ENCODE assay signal across 30 cellular contexts in the genomic region with DNA sequence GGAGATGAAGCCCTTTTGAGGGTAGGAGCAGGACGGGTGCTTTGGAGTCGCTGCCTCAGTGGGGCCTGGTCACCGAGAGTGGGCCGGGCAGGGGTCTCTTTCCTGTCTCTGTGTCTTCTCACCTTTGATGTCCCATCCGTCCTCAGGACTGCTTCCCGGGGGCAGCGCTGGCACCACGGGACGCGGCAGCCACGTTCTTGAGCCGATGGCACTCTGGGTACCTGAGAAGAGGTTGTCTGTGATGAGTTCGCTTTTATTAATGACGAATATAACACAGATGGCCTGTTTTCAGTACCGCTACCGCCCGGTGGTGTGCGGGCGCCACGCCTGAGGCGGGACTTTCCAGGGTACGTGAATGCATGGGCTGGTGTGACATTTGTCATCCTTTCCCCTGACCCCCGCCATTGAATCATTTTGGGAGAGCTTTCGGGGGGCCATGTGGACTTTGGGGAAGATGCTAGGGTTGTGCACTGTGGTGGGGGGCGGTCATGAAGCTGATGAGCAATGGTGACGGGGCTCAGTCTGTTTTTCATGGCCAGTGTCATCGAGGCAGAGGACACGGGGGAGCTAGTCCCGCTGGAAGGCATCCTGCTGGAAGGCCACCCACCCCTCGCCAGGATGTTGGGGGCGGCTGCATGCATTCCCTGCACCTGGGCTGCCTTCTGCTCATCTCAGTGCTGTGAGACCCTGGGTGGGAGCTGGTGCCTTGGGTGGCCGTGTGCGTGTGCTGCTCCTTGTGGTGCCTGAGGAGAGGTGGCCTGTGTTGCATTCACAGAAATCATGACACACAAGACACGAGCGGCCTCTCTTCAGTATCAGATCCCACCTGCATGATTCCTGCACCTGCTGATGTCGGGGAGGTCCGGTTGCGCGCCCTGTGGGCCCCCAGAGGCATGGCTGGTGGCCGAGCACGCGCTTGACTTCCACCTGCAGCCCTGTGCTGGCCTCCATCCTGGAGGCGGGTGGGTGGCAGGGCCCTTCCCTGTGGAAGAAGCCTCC.
DNase-seq lines count a peak whose midpoint lies in the region; ATAC-seq and TF ChIP-seq lines count a peak whose summit lies in the region.
"Had no signal": no experiment of that assay in that cellular context is flagged by ENCODE, and none has a peak within 500 bp of the region (broad histone marks: within the 10 kb centered on the region; RNA-seq: fewer than 3 reads in every experiment).

No MANE protein-coding gene starts in this region.

- H3K4me3 ChIP-seq in left lung (no peak overlapping the region), sigmoid colon (no peak overlapping the region)
- H3K4me3 ChIP-seq: gastrocnemius medialis, hepatocyte, left ventricle myocardium inferior had no signal

- no peak for TF ChIP-seq EP300 in sigmoid colon (IDR thresholded peaks at IDR 0.05)

- H3K4me1 ChIP-seq in left lung, result no peaks in the 10 kb centered on the region
- no peaks in the 10 kb centered on the region for H3K4me1 ChIP-seq in sigmoid colon
- H3K4me1 ChIP-seq: gastrocnemius medialis, left ventricle myocardium inferior had no signal

- H3K36me3 ChIP-seq in left lung, result no peaks in the 10 kb centered on the region
- no peaks in the 10 kb centered on the region for H3K36me3 ChIP-seq in sigmoid colon
- H3K36me3 ChIP-seq: gastrocnemius medialis, left ventricle myocardium inferior had no signal

- H3K4me3 Mint-ChIP-seq in CD14-positive monocyte, result no peak overlapping the region
- H3K4me3 Mint-ChIP-seq: activated naive CD8-positive, alpha-beta T cell; CD8-positive, alpha-beta T cell; HFFc6; immature natural killer cell; naive thymus-derived CD8-positive, alpha-beta T cell; stimulated activated naive B cell treated with anti-CD40 and anti-IgM and Interleukin-4, amounts not matched to agents 10 μg/mL and 1 μg/mL and 100 μg/mL, for 72 hours; T-helper 17 cell had no signal

- no peak for TF ChIP-seq POLR2A in sigmoid colon (IDR thresholded peaks at IDR 0.05)

- TF ChIP-seq CTCF in CD14-positive monocyte (IDR thresholded peaks at IDR 0.05), result no peak
- no peak for TF ChIP-seq CTCF in left lung (IDR thresholded peaks at IDR 0.05)
- no peak for TF ChIP-seq CTCF in sigmoid colon (IDR thresholded peaks at IDR 0.05)

- H3K27ac Mint-ChIP-seq in CD14-positive monocyte, result no peak overlapping the region
- H3K27ac Mint-ChIP-seq: activated naive CD8-positive, alpha-beta T cell; CD8-positive, alpha-beta T cell; HFFc6; stimulated activated naive B cell treated with anti-CD40 and anti-IgM and Interleukin-4, amounts not matched to agents 10 μg/mL and 1 μg/mL and 100 μg/mL, for 72 hours; T-helper 17 cell had no signal

- intact Hi-C loops in CD14-positive monocyte (cut with micrococcal nuclease), result no loop called here
- intact Hi-C loops in left lung (cut with DNase I), result no loop called here
- intact Hi-C loops in sigmoid colon (cut with DNase I), result no loop called here

- no peak for ATAC-seq in left lung
- ATAC-seq: CD8-positive, alpha-beta T cell; gastrocnemius medialis; naive thymus-derived CD8-positive, alpha-beta T cell; SK-N-SH treated with all-trans-retinoic acid at 6 μM for 48 hours; T-helper 17 cell had no signal

- WGBS in sigmoid colon, 2 donors, result 91 to 93% methylated on average over 43 of the region's 43 CpGs

- H3K4me1 Mint-ChIP-seq in CD14-positive monocyte, result no peaks in the 10 kb centered on the region
- H3K4me1 Mint-ChIP-seq: immature natural killer cell; naive thymus-derived CD8-positive, alpha-beta T cell; T-helper 17 cell had no signal

- no peaks in the 10 kb centered on the region for H3K36me3 Mint-ChIP-seq in CD14-positive monocyte
- H3K36me3 Mint-ChIP-seq: activated naive CD8-positive, alpha-beta T cell; CD8-positive, alpha-beta T cell; immature natural killer cell; naive thymus-derived CD8-positive, alpha-beta T cell; stimulated activated naive B cell treated with anti-CD40 and anti-IgM and Interleukin-4, amounts not matched to agents 10 μg/mL and 1 μg/mL and 100 μg/mL, for 72 hours had no signal

- H3K9me3 ChIP-seq in left lung (no peaks in the 10 kb centered on the region), sigmoid colon (no peaks in the 10 kb centered on the region)
- H3K9me3 ChIP-seq: gastrocnemius medialis, left ventricle myocardium inferior had no signal

- H3K9me3 Mint-ChIP-seq in CD14-positive monocyte, result peaks cover 0 to 8% (median 3%) of the 10 kb centered on the region in 7 donors
- H3K9me3 Mint-ChIP-seq: CD8-positive, alpha-beta T cell; naive thymus-derived CD8-positive, alpha-beta T cell had no signal

- H3K27me3 Mint-ChIP-seq in CD14-positive monocyte (ENCODE audit: low read depth in 3 of 3), result peaks cover 11 to 13% (median 11%) of the 10 kb centered on the region in 3 donors

- H3K27me3 ChIP-seq in left lung (peaks cover 0 to 32% of the 10 kb centered on the region in 2 donors), sigmoid colon (peaks cover 0 to 6% (median 0%) of the 10 kb centered on the region in 3 donors)
- H3K27me3 ChIP-seq: gastrocnemius medialis, hepatocyte had no signal

- H3K27ac ChIP-seq in left lung (no peak overlapping the region), sigmoid colon (no peak overlapping the region)
- H3K27ac ChIP-seq: gastrocnemius medialis, hepatocyte, left ventricle myocardium inferior had no signal

- peak; percentile 4 for DNase-seq in activated T-cell treated with anti-CD3 and anti-CD28 coated beads, Interleukin-2, amount 50 U/mL, for 1 hour
- no peak for DNase-seq in activated T-cell treated with anti-CD3 and anti-CD28 coated beads, Interleukin-2, amount 50 U/mL, for 48 hours
- DNase-seq in CD14-positive monocyte (ENCODE audit: low spot score) (peak; percentile 28), left lung (peak; percentile 26 to 57), sigmoid colon (peak; percentile 42), DMS 273 treated with DMSO at 0.1 percent for 48 hours (lab: John Stamatoyannopoulos, UW) (no peak), T1000 (lab: John Stamatoyannopoulos, UW) (no peak)
- DNase-seq in stimulated activated CD4-positive, alpha-beta T cell treated with anti-CD3 and anti-CD28 coated beads, Interleukin-2, amount 100 ng/mL, for 48 hours, result no peak
- DNase-seq: activated CD4-positive, alpha-beta T cell treated with anti-CD3 and anti-CD28 coated beads for 48 hours; DMS153; GOT3; HFFc6; immature natural killer cell; Karpas-422; left ventricle myocardium inferior; midbrain; NCI-H146; NCI-H446; NCI-H82; retina; RPMI8226; stimulated activated CD4-positive, alpha-beta T cell treated with anti-CD3 and anti-CD28 coated beads, Interleukin-4, amount 100 ng/mL, for 4 hours; stimulated activated naive B cell treated with anti-CD40 and anti-IgM and Interleukin-4, amounts not matched to agents 10 μg/mL and 1 μg/mL and 100 μg/mL, for 72 hours; T-helper 17 cell had no signal

Comparison
In these comparisons a context has a peak if more than half of its experiments do, and no peak if none do; other contexts are left out.
1. DNase-seq: peak in activated T-cell treated with anti-CD3 and anti-CD28 coated beads, Interleukin-2, amount 50 U/mL, for 1 hour (single experiment), CD14-positive monocyte (single experiment), left lung (2 of 2) and sigmoid colon (single experiment); none in activated T-cell treated with anti-CD3 and anti-CD28 coated beads, Interleukin-2, amount 50 U/mL, for 48 hours (0 of 2), DMS 273 treated with DMSO at 0.1 percent for 48 hours (single experiment), stimulated activated CD4-positive, alpha-beta T cell treated with anti-CD3 and anti-CD28 coated beads, Interleukin-2, amount 100 ng/mL, for 48 hours (0 of 2) and T1000 (single experiment).